In the genomic region with DNA sequence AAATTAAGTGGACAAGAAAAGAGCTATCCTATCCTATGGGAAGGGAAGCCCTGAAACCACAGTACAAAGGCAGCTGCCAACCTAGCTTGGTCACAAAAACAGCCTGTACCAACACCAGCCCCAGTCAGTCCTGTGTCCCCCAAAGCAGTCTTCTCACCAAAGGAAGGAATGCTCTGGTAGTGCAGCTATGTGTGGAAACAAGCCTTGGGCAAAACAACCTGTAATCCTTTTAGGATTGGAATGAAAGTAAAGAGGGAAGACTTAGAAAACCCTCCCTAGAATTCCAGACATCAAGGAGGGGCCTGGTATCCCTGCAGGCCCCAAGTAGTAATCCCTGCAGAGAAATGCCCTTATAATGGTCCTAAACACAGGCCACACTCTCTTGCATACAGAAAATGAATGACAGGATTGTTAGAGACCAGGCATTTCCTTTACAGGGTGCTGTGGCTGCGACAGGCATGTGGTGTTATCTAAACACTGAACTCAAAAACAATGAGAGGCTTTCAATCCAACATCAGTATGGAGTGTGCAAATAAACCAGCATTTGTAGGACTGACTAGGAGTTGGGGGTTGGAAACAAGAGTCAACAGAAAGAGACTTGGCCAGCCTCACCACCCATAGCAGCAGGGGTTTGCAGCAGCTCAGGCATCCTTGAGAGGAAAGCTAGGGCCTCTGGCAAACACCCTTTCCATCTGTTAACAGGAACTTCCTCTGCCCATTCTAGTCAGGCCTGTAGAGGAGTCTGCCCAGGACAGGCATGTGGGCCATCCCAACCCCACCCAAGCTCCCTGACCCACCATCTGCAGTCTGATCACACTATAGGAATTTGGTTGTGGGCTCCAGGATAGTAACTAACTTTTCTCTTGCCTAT, we compare ENCODE assay signal across 9 cellular contexts. TPM values are rescaled to one million over a fixed set of nuclear protein-coding genes. Genes with fewer than 3 reads are reported as not detected.
DNase-seq lines count a peak whose midpoint lies in the region; ATAC-seq, FAIRE-seq and TF ChIP-seq lines count a peak whose summit lies in the region.
"Had no signal": no experiment of that assay in that cellular context is flagged by ENCODE, and none has a peak within 500 bp of the region (broad histone marks: within the 10 kb centered on the region; RNA-seq: fewer than 3 reads in every experiment).

No MANE protein-coding gene starts in this region.

- TF ChIP-seq CTCF in GM20000 (IDR thresholded peaks at IDR 0.05; ENCODE audit: extremely low read depth, missing control alignments) (no peak), psoas muscle (IDR thresholded peaks at IDR 0.05) (no peak)

- H3K27me3 ChIP-seq in ACC112 (ENCODE audit: insufficient read depth, low read length) (no peaks in the 10 kb centered on the region), psoas muscle (ENCODE audit: insufficient read depth in 3 of 3, low read length in 2 of 3) (no peaks in the 10 kb centered on the region)

- no peak overlapping the region for H2AFZ ChIP-seq in ACC112 (ENCODE audit: low read length, unreplicated experiment)
- H2AFZ ChIP-seq: parathyroid adenoma had no signal

- H3K9me3 ChIP-seq in psoas muscle, result no peaks in the 10 kb centered on the region

- WGBS in psoas muscle, 3 donors, result 52 to 74% (median 59%) methylated on average over 1 of the region's 1 CpG

- peak; percentile 85 for FAIRE-seq in HTR-8/SVneo (lab: Jason Lieb, UNC)

- ATAC-seq in activated CD4-positive, CD25-positive, alpha-beta regulatory T cell treated with anti-CD3 and anti-CD28 coated beads, Interleukin-2, amount 50 U/mL, for 24 hours, result no peak
- no peak for ATAC-seq in psoas muscle

- H3K36me3 ChIP-seq in ACC112 (ENCODE audit: insufficient read depth, low read length), result peaks cover 17% of the 10 kb centered on the region
- H3K36me3 ChIP-seq in psoas muscle (ENCODE audit: insufficient read depth in 1 of 2, low read depth in 1 of 2), result peaks cover 0 to 57% of the 10 kb centered on the region in 2 donors

- DNase-seq in HTR-8/SVneo (ENCODE audit: insufficient read length, low spot score) (no peak), brain pericyte (ENCODE audit: low read depth, low spot score) (peak; percentile 40), lung microvascular endothelial cell (ENCODE audit: low read depth in 2 of 2) (peak; percentile 59 to 81), DMS153 treated with DMSO at 0.1 percent for 48 hours (lab: John Stamatoyannopoulos, UW; ENCODE audit: unreplicated experiment) (no peak), GM20000 (ENCODE audit: low spot score) (no peak), psoas muscle (no peak)

- no peaks in the 10 kb centered on the region for H3K79me2 ChIP-seq in ACC112 (ENCODE audit: control insufficient read depth, insufficient read depth, low read length, unreplicated experiment)

- intact Hi-C loops in psoas muscle (cut with DNase I), result loop anchor here in 1 of 2 donors (5.0 kb wide), 1 partner anchor 181 kb away; no protein-coding TSS in a partner anchor

- H3K4me3 ChIP-seq in ACC112 (ENCODE audit: low read depth, low read length) (no peak overlapping the region), psoas muscle (no peak overlapping the region)

- H3K27ac ChIP-seq in ACC112 (ENCODE audit: low read depth, low read length), result peak overlapping the region; percentile 4; the same call in 1 of the 2 replicates
- H3K27ac ChIP-seq in psoas muscle, result no peak overlapping the region
- H3K27ac ChIP-seq: parathyroid adenoma had no signal

- H3K4me1 ChIP-seq in ACC112 (ENCODE audit: control insufficient read depth, insufficient read depth, low read length, unreplicated experiment) (peaks cover 27% of the 10 kb centered on the region), psoas muscle (peaks cover under 1% of the 10 kb centered on the region)

RNA-seq across cellular contexts. Expression of gene DCAF5, which starts 59.1 kb away (rescaled TPM):
- 8.5 and 11.5 TPM in 2 replicates for total RNA-seq in lung microvascular endothelial cell
- total RNA-seq in psoas muscle, result 10 to 100 TPM; 74.3 to 86.3 (median 78.7) TPM
- polyA plus RNA-seq in psoas muscle, result 10 to 100 TPM in 2 of 3 donors, 1 to 10 TPM in 1; 9.1 to 74.7 (median 24.4) TPM

Comparison
In these comparisons a context has a peak if more than half of its experiments do, and no peak if none do; other contexts are left out.
1. DNase-seq: peak in brain pericyte (single experiment) and lung microvascular endothelial cell (2 of 2); none in HTR-8/SVneo (single experiment), DMS153 treated with DMSO at 0.1 percent for 48 hours (single experiment), GM20000 (single experiment) and psoas muscle (0 of 2).